In genomic region chr2:99708231-99708630, GRCh38 we compare ENCODE assay signal across 18 cellular contexts.
DNase-seq lines count a peak whose midpoint lies in the region; ATAC-seq and TF ChIP-seq lines count a peak whose summit lies in the region.
"Had no signal": no experiment of that assay in that cellular context is flagged by ENCODE, and none has a peak within 500 bp of the region (broad histone marks: within the 10 kb centered on the region; RNA-seq: fewer than 3 reads in every experiment).

No MANE protein-coding gene starts in this region.

- H3K36me3 ChIP-seq in GM23338 (ENCODE audit: insufficient read depth): no peaks in the 10 kb centered on the region
- peaks cover 25% of the 10 kb centered on the region for H3K36me3 ChIP-seq in OCI-LY7 (ENCODE audit: insufficient read depth, low read length)
- H3K36me3 ChIP-seq: gastroesophageal sphincter, suprapubic skin had no signal

- H4K20me1 ChIP-seq in GM23338 (replicated peaks; ENCODE audit: insufficient read depth): no peaks in the 10 kb centered on the region
- H4K20me1 ChIP-seq in OCI-LY7 (ENCODE audit: insufficient read depth, low read length): no peaks in the 10 kb centered on the region

- no peaks in the 10 kb centered on the region for H3K9me3 Mint-ChIP-seq in GM23338
- peaks cover 6% of the 10 kb centered on the region for H3K9me3 Mint-ChIP-seq in osteocyte (ENCODE audit: unreplicated experiment)
- H3K9me3 Mint-ChIP-seq: activated CD4-positive, alpha-beta T cell treated with anti-CD3 and anti-CD28 coated beads, Interleukin-2, amount 10 ng/mL, durations not matched to agents 7 days and 5 days; activated naive CD4-positive, alpha-beta T cell treated with anti-CD3 and anti-CD28 coated beads for 36 hours; dendritic cell treated with granulocyte-macrophage colony-stimulating factor and Interleukin-4, amounts not matched to agents 40 ng/mL and 50 ng/mL, for 4 days had no signal

- peaks cover 55% of the 10 kb centered on the region for H3K4me1 Mint-ChIP-seq in GM23338
- peaks cover 74% of the 10 kb centered on the region for H3K4me1 Mint-ChIP-seq in osteocyte (ENCODE audit: unreplicated experiment)
- H3K4me1 Mint-ChIP-seq: activated CD4-positive, alpha-beta T cell treated with anti-CD3 and anti-CD28 coated beads, Interleukin-2, amount 10 ng/mL, durations not matched to agents 7 days and 5 days had no signal

- CTCF ChIA-PET in OCI-LY7 (lab: Charles Lee; ENCODE audit: unreplicated experiment): no interaction called here

- H3K79me2 ChIP-seq in GM23338 (replicated peaks; ENCODE audit: insufficient read depth): no peaks in the 10 kb centered on the region
- H3K79me2 ChIP-seq in OCI-LY7 (ENCODE audit: insufficient read depth, low read depth, low read length): peaks cover 3% of the 10 kb centered on the region; the same call in 1 of the 2 replicates

- intact Hi-C loops in OCI-LY7 (cut with micrococcal nuclease; ENCODE audit: unreplicated experiment): loop anchor here (10.0 kb wide), 1 partner anchor 153 kb away; no protein-coding TSS in a partner anchor
- intact Hi-C loops in left cardiac atrium (cut with DNase I): no loop called here

- no peaks in the 10 kb centered on the region for H3F3A ChIP-seq in GM23338 (replicated peaks; ENCODE audit: low read depth)

- BruUV-seq in OCI-LY7 (replicated peaks; lab: Mats Ljungman, UMichigan): no TSS peak

- POLR2A ChIA-PET in OCI-LY7 (lab: Charles Lee): no interaction called here

- H3K4me2 ChIP-seq in GM23338 (0 out of 2 replicates have a peak overlapping the region, but pooled peaks have one; percentile 28), OCI-LY7 (ENCODE audit: low read length) (peak overlapping the region; percentile 83)

- no peak overlapping the region for H3K4me3 Mint-ChIP-seq in GM23338
- no peak overlapping the region for H3K4me3 Mint-ChIP-seq in osteocyte (ENCODE audit: unreplicated experiment)
- H3K4me3 Mint-ChIP-seq: activated CD4-positive, alpha-beta T cell treated with anti-CD3 and anti-CD28 coated beads, Interleukin-2, amount 10 ng/mL, durations not matched to agents 7 days and 5 days; activated naive CD4-positive, alpha-beta T cell treated with anti-CD3 and anti-CD28 coated beads for 36 hours; dendritic cell treated with granulocyte-macrophage colony-stimulating factor and Interleukin-4, amounts not matched to agents 40 ng/mL and 50 ng/mL, for 4 days had no signal

- H3K9me2 ChIP-seq in GM23338 (ENCODE audit: insufficient read depth) (no peaks in the 10 kb centered on the region; the same call in 1 of the 2 replicates), OCI-LY7 (ENCODE audit: insufficient read depth, low read length) (no peaks in the 10 kb centered on the region)

- H3K4me1 ChIP-seq in GM23338 (ENCODE audit: insufficient read depth) (peaks cover 37% of the 10 kb centered on the region), OCI-LY7 (ENCODE audit: insufficient read depth, low read length, poor library complexity, severe bottlenecking) (peaks cover 39% of the 10 kb centered on the region)

- H3K36me3 Mint-ChIP-seq in GM23338 (ENCODE audit: low read depth) (no peaks in the 10 kb centered on the region), osteocyte (ENCODE audit: unreplicated experiment) (peaks cover 40% of the 10 kb centered on the region)

- no peaks in the 10 kb centered on the region for H3K9me3 ChIP-seq in OCI-LY7 (ENCODE audit: low read length)
- H3K9me3 ChIP-seq: gastroesophageal sphincter, suprapubic skin had no signal

- H3K27me3 ChIP-seq in GM23338 (ENCODE audit: insufficient read depth): no peaks in the 10 kb centered on the region
- H3K27me3 ChIP-seq: gastroesophageal sphincter, suprapubic skin had no signal

- no peak overlapping the region for H3K27ac Mint-ChIP-seq in GM23338
- H3K27ac Mint-ChIP-seq in osteocyte (ENCODE audit: unreplicated experiment): peak overlapping the region; percentile 68
- H3K27ac Mint-ChIP-seq: activated CD4-positive, alpha-beta T cell treated with anti-CD3 and anti-CD28 coated beads, Interleukin-2, amount 10 ng/mL, durations not matched to agents 7 days and 5 days; activated naive CD4-positive, alpha-beta T cell treated with anti-CD3 and anti-CD28 coated beads for 36 hours; dendritic cell treated with granulocyte-macrophage colony-stimulating factor and Interleukin-4, amounts not matched to agents 40 ng/mL and 50 ng/mL, for 4 days had no signal

- TF ChIP-seq CTCF in GM23338 (conservative IDR thresholded peaks at IDR 0.05; ENCODE audit: low read depth in 2 of 2) (no peak), OCI-LY7 (conservative IDR thresholded peaks at IDR 0.05; ENCODE audit: low read length) (no peak), osteocyte (IDR thresholded peaks at IDR 0.05) (no peak)

- peak; percentile 73 for ATAC-seq in GM23338
- peak; percentile 48 to 64 for ATAC-seq in left cardiac atrium
- no peak for ATAC-seq in HG03095 (IDR thresholded peaks at IDR 0.05; ENCODE audit: unreplicated experiment)
- ATAC-seq in GM19463 (IDR thresholded peaks at IDR 0.05; ENCODE audit: unreplicated experiment): no peak
- ATAC-seq: PC-3 had no signal

- DNase-seq in GM23338 (ENCODE audit: low spot score): peak; percentile 39
- DNase-seq in OCI-LY7 (ENCODE audit: low spot score): peak; percentile 31
- no peak for DNase-seq in left cardiac atrium
- DNase-seq in osteocyte (ENCODE audit: extremely low spot score, unreplicated experiment): peak; percentile 27
- no peak for DNase-seq in stimulated activated CD4-positive, alpha-beta T cell treated with anti-CD3 and anti-CD28 coated beads, Interleukin-2, amount 100 ng/mL, for 24 hours
- no peak for DNase-seq in NCI-H1105 treated with DMSO at 0.1 percent for 48 hours (lab: John Stamatoyannopoulos, UW)
- DNase-seq: activated CD4-positive, alpha-beta T cell treated with anti-CD3 and anti-CD28 coated beads, Interleukin-2, amount 10 ng/mL, durations not matched to agents 7 days and 5 days; activated naive CD4-positive, alpha-beta T cell treated with anti-CD3 and anti-CD28 coated beads for 36 hours; NCI-H1930; NCI-H524; PC-3; stimulated activated CD4-positive, alpha-beta T cell treated with anti-CD3 and anti-CD28 coated beads, Interleukin-4, amount 100 ng/mL, for 1 hour had no signal

- H3K4me3 ChIP-seq in GM23338 (no peak overlapping the region), OCI-LY7 (ENCODE audit: low read depth, low read length, poor library complexity, severe bottlenecking) (no peak overlapping the region)
- H3K4me3 ChIP-seq: gastroesophageal sphincter, lung, suprapubic skin had no signal

- H3K27me3 Mint-ChIP-seq in GM23338 (ENCODE audit: insufficient read depth, low read depth, poor library complexity) (no peaks in the 10 kb centered on the region), osteocyte (ENCODE audit: unreplicated experiment) (no peaks in the 10 kb centered on the region)
- H3K27me3 Mint-ChIP-seq: activated CD4-positive, alpha-beta T cell treated with anti-CD3 and anti-CD28 coated beads, Interleukin-2, amount 10 ng/mL, durations not matched to agents 7 days and 5 days; dendritic cell treated with granulocyte-macrophage colony-stimulating factor and Interleukin-4, amounts not matched to agents 40 ng/mL and 50 ng/mL, for 4 days had no signal

- H2AFZ ChIP-seq in GM23338 (no peak overlapping the region), OCI-LY7 (ENCODE audit: low read length) (peak overlapping the region; percentile 11; the same call in 1 of the 2 replicates)

- H3K27ac ChIP-seq in GM23338 (ENCODE audit: low read depth) (no peak overlapping the region), OCI-LY7 (ENCODE audit: low read depth, low read length, poor library complexity, severe bottlenecking) (peak overlapping the region; percentile 16)
- H3K27ac ChIP-seq: suprapubic skin had no signal

TF ChIP-seq in GM23338, 12 proteins besides CTCF, POLR2A, EP300 and RAD21 (continues in another document):
- TF ChIP-seq ZNF331 (CRISPR knock-in tag; IDR thresholded peaks at IDR 0.05; ENCODE audit: low read depth): no peak
- no peak for TF ChIP-seq ETS1 (IDR thresholded peaks at IDR 0.05)
- TF ChIP-seq ZNF114 (CRISPR knock-in tag; IDR thresholded peaks at IDR 0.05): no peak
- no peak for TF ChIP-seq JUNB (IDR thresholded peaks at IDR 0.05; ENCODE audit: unreplicated experiment)
- TF ChIP-seq STAT1 (IDR thresholded peaks at IDR 0.05; ENCODE audit: unreplicated experiment): no peak
- TF ChIP-seq EZH2 (IDR thresholded peaks at IDR 0.05; ENCODE audit: low read depth, unreplicated experiment): no peak
- no peak for TF ChIP-seq POLR2AphosphoS5 (IDR thresholded peaks at IDR 0.05; ENCODE audit: low read depth)
- TF ChIP-seq EZH2phosphoT487 (IDR thresholded peaks at IDR 0.05; ENCODE audit: unreplicated experiment): no peak

Comparison
In these comparisons a context has a peak if more than half of its experiments do, and no peak if none do; other contexts are left out.
1. ATAC-seq: peak in GM23338 (single experiment) and left cardiac atrium (2 of 2); none in HG03095 (single experiment) and GM19463 (single experiment).
2. DNase-seq: peak in GM23338 (single experiment), OCI-LY7 (single experiment) and osteocyte (single experiment); none in left cardiac atrium (single experiment), stimulated activated CD4-positive, alpha-beta T cell treated with anti-CD3 and anti-CD28 coated beads, Interleukin-2, amount 100 ng/mL, for 24 hours (0 of 2) and NCI-H1105 treated with DMSO at 0.1 percent for 48 hours (single experiment).